ENCODE assay signal across 10 cellular contexts in genomic region chr1:21139601-21140000, GRCh38. TPM values are rescaled to one million over a fixed set of nuclear protein-coding genes. Genes with fewer than 3 reads are reported as not detected.
A peak's percentile ranks its signal among the peaks of the same experiment; 100 is the strongest.
DNase-seq lines count a peak whose midpoint lies in the region.
"Had no signal": no experiment of that assay in that cellular context is flagged by ENCODE, and none has a peak within 500 bp of the region (broad histone marks: within the 10 kb centered on the region; RNA-seq: fewer than 3 reads in every experiment).

No MANE protein-coding gene starts in this region.

- DNase-seq in DMS153 (lab: John Stamatoyannopoulos, UW): peak; percentile 15
- peak; percentile 30 for DNase-seq in NCI-H146 (lab: John Stamatoyannopoulos, UW)
- peak; percentile 13 for DNase-seq in amniotic epithelial cell (ENCODE audit: low read depth)
- DNase-seq in medulla oblongata (ENCODE audit: extremely low spot score): peak; percentile 58
- DNase-seq in mucosa of gallbladder (ENCODE audit: low spot score): no peak
- DNase-seq in inferior parietal cortex (ENCODE audit: extremely low spot score): no peak
- no peak for DNase-seq in HPDE6-E6E7 (ENCODE audit: extremely low spot score)
- DNase-seq in NCI-H1694 (lab: John Stamatoyannopoulos, UW): no peak
- DNase-seq: activated T-cell treated with anti-CD3 and anti-CD28 coated beads, Interleukin-2, amount 50 U/mL, for 24 hours; effector memory CD8-positive, alpha-beta T cell had no signal

RNA-seq across cellular contexts. Expression of gene EIF4G3, which starts 37.1 kb away (rescaled TPM):
- total RNA-seq in mucosa of gallbladder: 63.9 TPM

Comparison
In these comparisons a context has a peak if more than half of its experiments do, and no peak if none do; other contexts are left out.
1. DNase-seq: peak in DMS153 (single experiment), NCI-H146 (single experiment), amniotic epithelial cell (single experiment) and medulla oblongata (single experiment); none in mucosa of gallbladder (single experiment), inferior parietal cortex (single experiment), HPDE6-E6E7 (single experiment) and NCI-H1694 (single experiment).